Comparison of ENCODE assay signal across 18 cellular contexts in the genomic region with DNA sequence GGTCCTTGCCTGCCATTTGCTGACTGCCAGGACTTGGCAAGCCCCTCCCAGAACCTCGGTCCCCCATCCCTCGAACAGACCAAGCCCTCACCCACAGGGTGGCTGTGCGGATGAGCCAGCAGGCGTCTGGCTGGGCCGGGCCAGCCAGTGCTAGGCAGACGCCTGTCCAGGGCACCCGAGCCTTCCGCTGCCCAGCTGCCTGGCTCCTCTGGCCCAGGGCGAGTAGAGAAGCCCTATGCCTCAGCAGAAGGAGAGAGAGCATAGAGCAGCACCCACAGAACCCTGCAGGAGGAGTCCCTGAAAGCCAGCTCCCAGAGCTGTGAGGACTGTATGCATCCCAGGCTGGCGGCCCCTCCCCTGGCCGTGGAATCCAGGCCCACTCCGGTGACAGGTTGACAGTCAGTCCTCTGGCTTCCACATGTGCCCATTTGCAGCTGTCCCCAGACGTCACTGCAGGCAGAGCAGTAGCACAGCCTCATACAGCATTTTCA.
"Had no signal": no experiment of that assay in that cellular context is flagged by ENCODE, and none has a peak within 500 bp of the region (broad histone marks: within the 10 kb centered on the region; RNA-seq: fewer than 3 reads in every experiment).

No MANE protein-coding gene starts in this region.

- ATAC-seq: esophagus mucosa; left lobe of liver; naive thymus-derived CD4-positive, alpha-beta T cell; sciatic nerve had no signal

- H3K27me3 ChIP-seq: colonic mucosa, uterus had no signal

- H3K36me3 ChIP-seq: colonic mucosa, heart right ventricle, neutrophil, tibial artery, upper lobe of left lung, uterus had no signal

- DNase-seq: colonic mucosa; effector memory CD4-positive, alpha-beta T cell; heart right ventricle; hypothalamus; kidney glomerular epithelial cell; midbrain; naive thymus-derived CD4-positive, alpha-beta T cell; nephron progenitor cell; small intestine; stimulated activated CD4-positive, alpha-beta T cell treated with anti-CD3 and anti-CD28 coated beads, Interleukin-2, amount 100 ng/mL, for 48 hours; tibial artery; uterus had no signal

- H3K4me3 ChIP-seq: colonic mucosa, dorsolateral prefrontal cortex, heart right ventricle, tibial artery, upper lobe of left lung, uterus had no signal

- H3K27ac ChIP-seq: colonic mucosa, dorsolateral prefrontal cortex, heart right ventricle, neutrophil, tibial artery, upper lobe of left lung, uterus had no signal

- H3K9me3 ChIP-seq: colonic mucosa, neutrophil, tibial artery, upper lobe of left lung, uterus had no signal

- H3K4me1 ChIP-seq: colonic mucosa, uterus had no signal
